In genomic region chr1:240190881-240191385, GRCh38 we compare ENCODE assay signal across 8 cellular contexts.
DNase-seq lines count a peak whose midpoint lies in the region; ATAC-seq and TF ChIP-seq lines count a peak whose summit lies in the region.

No MANE protein-coding gene starts in this region.

- no peak overlapping the region for H3K4me3 Mint-ChIP-seq in activated CD4-positive, alpha-beta T cell treated with anti-CD3 and anti-CD28 coated beads for 36 hours

- H3K4me1 ChIP-seq in adrenal gland (replicated peaks in 1 of 2) (no peaks in the 10 kb centered on the region), right lobe of liver (no peaks in the 10 kb centered on the region)

- intact Hi-C loops in activated CD4-positive, alpha-beta T cell treated with anti-CD3 and anti-CD28 coated beads for 36 hours (cut with DNase I, micrococcal nuclease): loop anchor here (5.0 kb wide), 3 partner anchors 416 to 501 kb away; partner anchors contain the start of gene GREM2 (in 1 of the 2)
- intact Hi-C loops in adrenal gland (cut with DNase I): no loop called here
- intact Hi-C loops in right lobe of liver (cut with DNase I): no loop called here

- H3K4me1 Mint-ChIP-seq in activated CD4-positive, alpha-beta T cell treated with anti-CD3 and anti-CD28 coated beads for 36 hours: peaks cover 2% of the 10 kb centered on the region

- TF ChIP-seq CTCF in adrenal gland (IDR thresholded peaks at IDR 0.05) (peak; percentile 20 to 56 (median 43)), right lobe of liver (IDR thresholded peaks at IDR 0.05) (peak in 3 of 4 donors; percentile 14 to 39 (median 29))

- H3K9me3 ChIP-seq in adrenal gland (replicated peaks in 1 of 3): no peaks in the 10 kb centered on the region
- no peaks in the 10 kb centered on the region for H3K9me3 ChIP-seq in right lobe of liver

- CTCF ChIA-PET in activated CD4-positive, alpha-beta T cell treated with anti-CD3 and anti-CD28 coated beads for 36 hours (lab: Charles Lee): interaction anchor here (1.0 kb wide), 1 partner anchor 18 kb away, joined by 4 read pairs; no protein-coding TSS in a partner anchor

- peak; percentile 66 for ATAC-seq in activated CD4-positive, alpha-beta T cell treated with anti-CD3 and anti-CD28 coated beads for 36 hours
- ATAC-seq in right lobe of liver: peak in 2 of 4 donors; percentile 29 to 38

- H3K36me3 Mint-ChIP-seq in activated CD4-positive, alpha-beta T cell treated with anti-CD3 and anti-CD28 coated beads for 36 hours (ENCODE audit: low read depth): no peaks in the 10 kb centered on the region

- H3K27ac ChIP-seq in adrenal gland (no peak overlapping the region), right lobe of liver (no peak overlapping the region)

- TF ChIP-seq POLR2A in adrenal gland (IDR thresholded peaks at IDR 0.05): no peak
- no peak for TF ChIP-seq POLR2A in right lobe of liver (IDR thresholded peaks at IDR 0.05)

- POLR2A ChIA-PET in activated CD4-positive, alpha-beta T cell treated with anti-CD3 and anti-CD28 coated beads for 36 hours (lab: Charles Lee): no interaction called here

- peaks cover 12% of the 10 kb centered on the region for H3K27me3 Mint-ChIP-seq in activated CD4-positive, alpha-beta T cell treated with anti-CD3 and anti-CD28 coated beads for 36 hours

- H3K36me3 ChIP-seq in adrenal gland (replicated peaks in 1 of 2) (no peaks in the 10 kb centered on the region), right lobe of liver (no peaks in the 10 kb centered on the region)

- no peaks in the 10 kb centered on the region for H3K9me3 Mint-ChIP-seq in activated CD4-positive, alpha-beta T cell treated with anti-CD3 and anti-CD28 coated beads for 36 hours (ENCODE audit: low read depth)

- H3K27me3 ChIP-seq in adrenal gland: no peaks in the 10 kb centered on the region
- H3K27me3 ChIP-seq in right lobe of liver: no peaks in the 10 kb centered on the region

- peak; percentile 27 for DNase-seq in activated CD4-positive, alpha-beta T cell treated with anti-CD3 and anti-CD28 coated beads for 36 hours
- no peak for DNase-seq in activated CD4-positive, alpha-beta T cell treated with anti-CD3 and anti-CD28 coated beads for 4 hours
- DNase-seq in NCI-H146 (lab: John Stamatoyannopoulos, UW): peak; percentile 78
- DNase-seq in adrenal gland: peak in 3 of 7 donors; percentile 17 to 22 (median 20)
- DNase-seq in right lobe of liver: no peak
- no peak for DNase-seq in activated CD4-positive, CD25-positive, alpha-beta regulatory T cell treated with anti-CD3 and anti-CD28 coated beads, Interleukin-2, amount 50 U/mL, for 72 hours
- no peak for DNase-seq in GF-D8 (lab: John Stamatoyannopoulos, UW)
- no peak for DNase-seq in HuH-7.5 (ENCODE audit: low spot score)

- H3K27ac Mint-ChIP-seq in activated CD4-positive, alpha-beta T cell treated with anti-CD3 and anti-CD28 coated beads for 36 hours: no peak overlapping the region

- 10 to 17% (median 12%) methylated on average over 5 of the region's 5 CpGs for WGBS in adrenal gland, 4 donors
- 7% methylated on average over 5 of the region's 5 CpGs for WGBS in right lobe of liver (ENCODE audit: insufficient coverage, low coverage, low lambda C conversion rate, missing lambda C conversion rate)

- H3K4me3 ChIP-seq in adrenal gland: no peak overlapping the region
- H3K4me3 ChIP-seq in right lobe of liver: no peak overlapping the region

Comparison
In these comparisons a context has a peak if more than half of its experiments do, and no peak if none do; other contexts are left out.
1. DNase-seq: peak in activated CD4-positive, alpha-beta T cell treated with anti-CD3 and anti-CD28 coated beads for 36 hours (single experiment) and NCI-H146 (single experiment); none in activated CD4-positive, alpha-beta T cell treated with anti-CD3 and anti-CD28 coated beads for 4 hours (0 of 2), right lobe of liver (0 of 3), activated CD4-positive, CD25-positive, alpha-beta regulatory T cell treated with anti-CD3 and anti-CD28 coated beads, Interleukin-2, amount 50 U/mL, for 72 hours (single experiment), GF-D8 (single experiment) and HuH-7.5 (single experiment).
2. intact Hi-C loops: an anchor here in activated CD4-positive, alpha-beta T cell treated with anti-CD3 and anti-CD28 coated beads for 36 hours (5.0 kb wide); none called in adrenal gland and right lobe of liver.